11 cellular contexts compared by ENCODE assay signal in genomic region chr3:134291300-134292254, GRCh38. TPM values are rescaled to one million over a fixed set of nuclear protein-coding genes. Genes with fewer than 3 reads are reported as not detected.
DNase-seq lines count a peak whose midpoint lies in the region; ATAC-seq, FAIRE-seq and TF ChIP-seq lines count a peak whose summit lies in the region.
"Had no signal": no experiment of that assay in that cellular context is flagged by ENCODE, and none has a peak within 500 bp of the region (broad histone marks: within the 10 kb centered on the region; RNA-seq: fewer than 3 reads in every experiment).

No MANE protein-coding gene starts in this region.

- peaks cover 0 to 6% of the 10 kb centered on the region in 2 experiments; a peak in 2 of 5 replicates for H3K9me3 Mint-ChIP-seq in H9
- H3K9me3 Mint-ChIP-seq: activated B cell treated with CpG ODN at 0.5 μM for 24 hours had no signal

- H3K9ac ChIP-seq in H9 (ENCODE audit: extremely low read depth, insufficient read length, low read length): no peak overlapping the region

- no peak overlapping the region for H2AK5ac ChIP-seq in H9 (ENCODE audit: insufficient read length, low read length)

- peak overlapping the region; percentile 4 for H2AFZ ChIP-seq in H9 (ENCODE audit: low read length)

- FAIRE-seq in small intestine (lab: Jason Lieb, UNC): no peak

- H3K23ac ChIP-seq in H9 (ENCODE audit: insufficient read length, low read depth, low read length): no peak overlapping the region

- no peak for DNase-seq in H9
- peak; percentile 79 to 96 (median 91) for DNase-seq in adrenal gland
- DNase-seq in right cardiac atrium: peak; percentile 83 to 92 (median 86)
- peak; percentile 23 for DNase-seq in small intestine
- DNase-seq in SKM-1 (lab: John Stamatoyannopoulos, UW; ENCODE audit: unreplicated experiment): no peak
- no peak for DNase-seq in inferior parietal cortex (ENCODE audit: extremely low spot score)
- DNase-seq: activated B cell treated with CpG ODN at 0.5 μM for 24 hours; naive thymus-derived CD4-positive, alpha-beta T cell; NCI-H1694 treated with DMSO at 0.1 percent for 48 hours had no signal

- H3K56ac ChIP-seq in H9 (ENCODE audit: insufficient read length, low read depth, low read length): no peak overlapping the region

- H3K36me3 ChIP-seq in adrenal gland (replicated peaks in 1 of 2): no peaks in the 10 kb centered on the region
- H3K36me3 ChIP-seq in small intestine (ENCODE audit: control insufficient read depth in 2 of 2, insufficient read depth in 2 of 2, low read length in 2 of 2): no peaks in the 10 kb centered on the region

- no peak overlapping the region for H2BK20ac ChIP-seq in H9 (ENCODE audit: low read depth, low read length, poor library complexity, severe bottlenecking)

- H3K4me3 Mint-ChIP-seq in H9: no peak overlapping the region
- H3K4me3 Mint-ChIP-seq: activated B cell treated with CpG ODN at 0.5 μM for 24 hours; naive thymus-derived CD4-positive, alpha-beta T cell had no signal

- H3K4me2 ChIP-seq in H9 (ENCODE audit: insufficient read depth, insufficient read length, low read length): no peak overlapping the region

- no peak overlapping the region for H2BK120ac ChIP-seq in H9 (ENCODE audit: low read depth, low read length, poor library complexity, severe bottlenecking)

- no peak overlapping the region for H3K18ac ChIP-seq in H9 (ENCODE audit: insufficient read length, low read depth, low read length)

- no peak overlapping the region for H4K5ac ChIP-seq in H9 (ENCODE audit: insufficient read length, low read depth, low read length)

- no peak overlapping the region for H3T11ph ChIP-seq in H9 (ENCODE audit: low read length)

- no peaks in the 10 kb centered on the region for H3K23me2 ChIP-seq in H9 (ENCODE audit: insufficient read length, low read depth, low read length, poor library complexity, severe bottlenecking)

- H3K4ac ChIP-seq in H9 (ENCODE audit: low read depth, low read length): no peak overlapping the region

- no peaks in the 10 kb centered on the region for H3K79me2 ChIP-seq in H9 (ENCODE audit: insufficient read depth, low read length)

- H3K27me3 ChIP-seq in H9 (ENCODE audit: insufficient read depth, low read length) (no peaks in the 10 kb centered on the region), adrenal gland (no peaks in the 10 kb centered on the region), right cardiac atrium (ENCODE audit: control insufficient read depth, insufficient read depth) (no peaks in the 10 kb centered on the region), small intestine (ENCODE audit: control insufficient read depth in 2 of 2, insufficient read depth in 2 of 2, low read length in 2 of 2) (no peaks in the 10 kb centered on the region)

- H3K27ac ChIP-seq in H9 (ENCODE audit: insufficient read length, low read depth, low read length) (no peak overlapping the region), adrenal gland (peak overlapping the region in 2 of 5 donors; percentile 45 to 77), right cardiac atrium (ENCODE audit: low read length) (peak overlapping the region; percentile 91), small intestine (ENCODE audit: low read depth in 1 of 2, low read length in 1 of 2) (peak overlapping the region in 1 of 2 donors; percentile 33)

- H3K36me3 Mint-ChIP-seq in H9 (ENCODE audit: insufficient read depth in 1 of 3, low read depth in 3 of 3): no peaks in the 10 kb centered on the region; a peak in 1 of 7 replicates
- H3K36me3 Mint-ChIP-seq: naive thymus-derived CD4-positive, alpha-beta T cell had no signal

- no CpG with 5 or more reads among the region's 4 CpGs for WGBS in H9 (ENCODE audit: extremely low coverage, insufficient read length, low lambda C conversion rate)
- WGBS in adrenal gland, 4 donors: 26 to 48% (median 33%) methylated on average over 4 of the region's 4 CpGs
- WGBS in right cardiac atrium: 24% methylated on average over 4 of the region's 4 CpGs
- WGBS in small intestine, 3 donors: 45 to 58% (median 55%) methylated on average over 4 of the region's 4 CpGs

- ATAC-seq in right cardiac atrium (peak; percentile 78 to 87), HG03469 (IDR thresholded peaks at IDR 0.05; ENCODE audit: unreplicated experiment) (no peak), GM21737 (IDR thresholded peaks at IDR 0.05; ENCODE audit: unreplicated experiment) (no peak)
- ATAC-seq: naive thymus-derived CD4-positive, alpha-beta T cell had no signal

- H3K9me3 ChIP-seq in H9 (ENCODE audit: control insufficient read depth, low read depth, low read length) (no peaks in the 10 kb centered on the region), adrenal gland (replicated peaks in 1 of 3) (peaks cover 0 to 7% (median 0%) of the 10 kb centered on the region in 3 donors), right cardiac atrium (ENCODE audit: control insufficient read depth, low read length) (no peaks in the 10 kb centered on the region), small intestine (ENCODE audit: control insufficient read depth, low read depth) (no peaks in the 10 kb centered on the region)

- H3K4me3 ChIP-seq in adrenal gland (no peak overlapping the region), right cardiac atrium (ENCODE audit: low read length) (no peak overlapping the region), small intestine (ENCODE audit: low read depth in 1 of 2, low read length in 2 of 2) (no peak overlapping the region)

- H4K20me1 ChIP-seq in H9 (ENCODE audit: control insufficient read depth, insufficient read depth, insufficient read length): no peaks in the 10 kb centered on the region

- H3K4me1 ChIP-seq in H9 (ENCODE audit: insufficient read depth, low read length) (no peaks in the 10 kb centered on the region), adrenal gland (replicated peaks in 1 of 2) (peaks cover 0 to 16% of the 10 kb centered on the region in 2 donors), right cardiac atrium (ENCODE audit: control insufficient read depth, insufficient read depth, low read length) (peaks cover 6% of the 10 kb centered on the region), small intestine (ENCODE audit: control insufficient read depth in 2 of 2, insufficient read depth in 1 of 2, low read depth in 1 of 2, low read length in 1 of 2) (no peaks in the 10 kb centered on the region)

- intact Hi-C loops in adrenal gland (cut with DNase I) (no loop called here), right cardiac atrium (cut with DNase I) (no loop called here)

- no peak for TF ChIP-seq POLR2A in adrenal gland (IDR thresholded peaks at IDR 0.05)

- peaks cover 0 to 3% of the 10 kb centered on the region in 2 experiments; a peak in 1 of 4 replicates for H3K4me1 Mint-ChIP-seq in H9
- H3K4me1 Mint-ChIP-seq: activated B cell treated with CpG ODN at 0.5 μM for 24 hours had no signal

- no peaks in the 10 kb centered on the region for H3K79me1 ChIP-seq in H9 (ENCODE audit: insufficient read depth, low read depth, low read length, poor library complexity, severe bottlenecking)

- H3K14ac ChIP-seq in H9 (ENCODE audit: insufficient read depth, low read length): no peak overlapping the region

- H3K27ac Mint-ChIP-seq in H9: no peak overlapping the region
- H3K27ac Mint-ChIP-seq: activated B cell treated with CpG ODN at 0.5 μM for 24 hours; naive thymus-derived CD4-positive, alpha-beta T cell had no signal

- H2BK5ac ChIP-seq in H9 (ENCODE audit: insufficient read length, low read length): no peak overlapping the region

- no peak overlapping the region for H2BK12ac ChIP-seq in H9 (ENCODE audit: insufficient read length, low read depth, low read length)

- no peak overlapping the region for H4K91ac ChIP-seq in H9 (ENCODE audit: insufficient read length, low read depth, low read length)

- no peak overlapping the region for H2BK15ac ChIP-seq in H9 (ENCODE audit: low read depth, low read length)

- TF ChIP-seq CTCF in H9 (conservative IDR thresholded peaks at IDR 0.05) (no peak), adrenal gland (IDR thresholded peaks at IDR 0.05) (no peak)

- peaks cover 3% of the 10 kb centered on the region; the same call in 1 of the 2 replicates for H3K27me3 Mint-ChIP-seq in H9 (ENCODE audit: low read depth)

- no peak overlapping the region for H4K8ac ChIP-seq in H9 (replicated peaks; ENCODE audit: insufficient read length, low read depth, low read length)

RNA-seq across cellular contexts. Expression of gene RYK, which starts 40.9 kb away (rescaled TPM):
- 57.7 and 60.6 TPM in 2 replicates for total RNA-seq in H9 (2021)
- total RNA-seq in adrenal gland: 10 to 100 TPM; 27.8 to 74.4 (median 45.8) TPM
- polyA plus RNA-seq in adrenal gland: 10 to 100 TPM; 27.7 to 37.7 (median 31.0) TPM
- 10 to 100 TPM; 48.3 to 57.3 (median 52.7) TPM for total RNA-seq in right cardiac atrium
- polyA plus RNA-seq in right cardiac atrium: 30.9 TPM
- 10 to 100 TPM; 13.2 to 28.9 (median 15.0) TPM for polyA plus RNA-seq in small intestine

Comparison
In these comparisons a context has a peak if more than half of its experiments do, and no peak if none do; other contexts are left out.
1. DNase-seq: peak in adrenal gland (7 of 7), right cardiac atrium (3 of 3) and small intestine (single experiment); none in H9 (single experiment), SKM-1 (single experiment) and inferior parietal cortex (single experiment).
2. ATAC-seq: peak in right cardiac atrium (2 of 2); none in HG03469 (single experiment) and GM21737 (single experiment).